In genomic region chr1:59718064-59718988, GRCh38 we compare ENCODE assay signal across 9 cellular contexts.
DNase-seq lines count a peak whose midpoint lies in the region; ATAC-seq and TF ChIP-seq lines count a peak whose summit lies in the region.
"Had no signal": no experiment of that assay in that cellular context is flagged by ENCODE, and none has a peak within 500 bp of the region (broad histone marks: within the 10 kb centered on the region; RNA-seq: fewer than 3 reads in every experiment).

No MANE protein-coding gene starts in this region.

- intact Hi-C loops in activated CD8-positive, alpha-beta T cell treated with anti-CD3 and anti-CD28 coated beads for 36 hours (cut with micrococcal nuclease) = no loop called here
- intact Hi-C loops in heart right ventricle (cut with DNase I) = loop anchor here in 1 of 10 donors (5.0 kb wide), 1 partner anchor 39 kb away; no protein-coding TSS in a partner anchor
- intact Hi-C loops in posterior vena cava (cut with DNase I) = no loop called here

- WGBS in heart right ventricle, 2 donors = 75 to 84% methylated on average over 7 of the region's 7 CpGs
- WGBS in upper lobe of left lung, 2 donors = 78 to 91% methylated on average over 7 of the region's 7 CpGs

- H3K27ac ChIP-seq in heart right ventricle (peak overlapping the region in 9 of 10 donors; percentile 24 to 69 (median 47)), upper lobe of left lung (peak overlapping the region in 3 of 4 donors; percentile 7 to 68 (median 25))

- peak; percentile 34 for TF ChIP-seq CTCF in activated CD8-positive, alpha-beta T cell treated with anti-CD3 and anti-CD28 coated beads for 36 hours (IDR thresholded peaks at IDR 0.05)
- TF ChIP-seq CTCF in heart right ventricle (IDR thresholded peaks at IDR 0.05) = peak in 5 of 9 donors; percentile 27 to 52 (median 35)
- TF ChIP-seq CTCF in upper lobe of left lung (IDR thresholded peaks at IDR 0.05) = peak in 3 of 6 experiments; percentile 6 to 51 (median 32)

- POLR2A ChIA-PET in activated CD8-positive, alpha-beta T cell treated with anti-CD3 and anti-CD28 coated beads for 36 hours (lab: Charles Lee) = interaction anchor here (0.8 kb wide), 1 partner anchor 526 kb away, joined by 3 read pairs; no protein-coding TSS in a partner anchor
- POLR2A ChIA-PET in activated CD8-positive, alpha-beta T cell treated with anti-CD3 and anti-CD28 coated beads, Interleukin-2, amount 10 ng/mL, durations not matched to agents 7 days and 5 days (lab: Charles Lee) = no interaction called here

- no peak for DNase-seq in activated CD8-positive, alpha-beta T cell treated with anti-CD3 and anti-CD28 coated beads for 36 hours
- DNase-seq in activated CD8-positive, alpha-beta T cell treated with anti-CD3 and anti-CD28 coated beads, Interleukin-2, amount 10 ng/mL, durations not matched to agents 7 days and 5 days = no peak
- DNase-seq in SK-MEL-5 (ENCODE audit: low read depth, low spot score) (peak; percentile 50), heart right ventricle (no peak), upper lobe of left lung (peak in 1 of 2 donors; percentile 51), posterior vena cava (ENCODE audit: low spot score) (no peak)
- DNase-seq in stimulated activated naive B cell treated with anti-CD40 and anti-IgM and Interleukin-4, amounts not matched to agents 10 μg/mL and 1 μg/mL and 100 μg/mL, for 72 hours = no peak
- DNase-seq in activated naive CD4-positive, alpha-beta T cell treated with Interleukin-2 at 50 U/mL for 16 hours = no peak

- peaks cover 0 to 11% (median 0%) of the 10 kb centered on the region in 11 donors for H3K9me3 ChIP-seq in heart right ventricle
- H3K9me3 ChIP-seq in upper lobe of left lung = no peaks in the 10 kb centered on the region

- in situ Hi-C loops in SK-MEL-5 (cut with HindIII; ENCODE audit: low pct_unique_long_range_greater_than_20kb, low sequenced_read_pairs) = no loop called here

- H3K27ac Mint-ChIP-seq in activated CD8-positive, alpha-beta T cell treated with anti-CD3 and anti-CD28 coated beads for 36 hours = no peak overlapping the region
- H3K27ac Mint-ChIP-seq in activated CD8-positive, alpha-beta T cell treated with anti-CD3 and anti-CD28 coated beads, Interleukin-2, amount 10 ng/mL, durations not matched to agents 7 days and 5 days = no peak overlapping the region
- no peak overlapping the region for H3K27ac Mint-ChIP-seq in stimulated activated naive B cell treated with anti-CD40 and anti-IgM and Interleukin-4, amounts not matched to agents 10 μg/mL and 1 μg/mL and 100 μg/mL, for 72 hours
- H3K27ac Mint-ChIP-seq: B cell had no signal

- H3K36me3 Mint-ChIP-seq in activated CD8-positive, alpha-beta T cell treated with anti-CD3 and anti-CD28 coated beads for 36 hours (ENCODE audit: low read depth) = peaks cover 2% of the 10 kb centered on the region
- H3K36me3 Mint-ChIP-seq in activated CD8-positive, alpha-beta T cell treated with anti-CD3 and anti-CD28 coated beads, Interleukin-2, amount 10 ng/mL, durations not matched to agents 7 days and 5 days (ENCODE audit: low read depth) = no peaks in the 10 kb centered on the region
- no peaks in the 10 kb centered on the region for H3K36me3 Mint-ChIP-seq in stimulated activated naive B cell treated with anti-CD40 and anti-IgM and Interleukin-4, amounts not matched to agents 10 μg/mL and 1 μg/mL and 100 μg/mL, for 72 hours

- CTCF ChIA-PET in activated CD8-positive, alpha-beta T cell treated with anti-CD3 and anti-CD28 coated beads for 36 hours (lab: Charles Lee) = interaction anchor here (1.2 to 2.2 kb wide), 4 partner anchors 17 to 43 kb away, joined by 3 to 6 read pairs (median 5); no protein-coding TSS in a partner anchor
- CTCF ChIA-PET in activated CD8-positive, alpha-beta T cell treated with anti-CD3 and anti-CD28 coated beads, Interleukin-2, amount 10 ng/mL, durations not matched to agents 7 days and 5 days (lab: Charles Lee) = interaction anchor here (1.6 to 3.0 kb wide), 2 partner anchors 17 to 19 kb away, joined by 3 to 12 read pairs; no protein-coding TSS in a partner anchor

- H3K4me3 ChIP-seq in heart right ventricle (no peak overlapping the region), upper lobe of left lung (no peak overlapping the region)

- no peak for TF ChIP-seq EP300 in upper lobe of left lung (IDR thresholded peaks at IDR 0.05)

- H3K4me1 ChIP-seq in heart right ventricle = peaks cover 0 to 18% (median 5%) of the 10 kb centered on the region in 9 donors
- H3K4me1 ChIP-seq in upper lobe of left lung = peaks cover 0 to 20% (median 4%) of the 10 kb centered on the region in 4 donors

- H3K27me3 Mint-ChIP-seq in activated CD8-positive, alpha-beta T cell treated with anti-CD3 and anti-CD28 coated beads for 36 hours = no peaks in the 10 kb centered on the region
- no peaks in the 10 kb centered on the region for H3K27me3 Mint-ChIP-seq in activated CD8-positive, alpha-beta T cell treated with anti-CD3 and anti-CD28 coated beads, Interleukin-2, amount 10 ng/mL, durations not matched to agents 7 days and 5 days (ENCODE audit: low read depth)
- H3K27me3 Mint-ChIP-seq in stimulated activated naive B cell treated with anti-CD40 and anti-IgM and Interleukin-4, amounts not matched to agents 10 μg/mL and 1 μg/mL and 100 μg/mL, for 72 hours = no peaks in the 10 kb centered on the region
- H3K27me3 Mint-ChIP-seq: B cell had no signal

- no peaks in the 10 kb centered on the region for H3K36me3 ChIP-seq in heart right ventricle
- H3K36me3 ChIP-seq in upper lobe of left lung = no peaks in the 10 kb centered on the region

- TF ChIP-seq POLR2A in upper lobe of left lung (IDR thresholded peaks at IDR 0.05) = no peak

- no peak for ATAC-seq in activated CD8-positive, alpha-beta T cell treated with anti-CD3 and anti-CD28 coated beads for 36 hours
- ATAC-seq in activated CD8-positive, alpha-beta T cell treated with anti-CD3 and anti-CD28 coated beads, Interleukin-2, amount 10 ng/mL, durations not matched to agents 7 days and 5 days = no peak
- ATAC-seq in heart right ventricle = peak in 7 of 8 donors; percentile 46 to 85 (median 68)
- ATAC-seq in upper lobe of left lung (ENCODE audit: low FRiP score in 2 of 2) = peak; percentile 51 to 56
- no peak for ATAC-seq in stimulated activated naive B cell treated with anti-CD40 and anti-IgM and Interleukin-4, amounts not matched to agents 10 μg/mL and 1 μg/mL and 100 μg/mL, for 72 hours (replicated peaks)

- no peak overlapping the region for H3K4me3 Mint-ChIP-seq in activated CD8-positive, alpha-beta T cell treated with anti-CD3 and anti-CD28 coated beads for 36 hours
- H3K4me3 Mint-ChIP-seq in activated CD8-positive, alpha-beta T cell treated with anti-CD3 and anti-CD28 coated beads, Interleukin-2, amount 10 ng/mL, durations not matched to agents 7 days and 5 days = no peak overlapping the region
- no peak overlapping the region for H3K4me3 Mint-ChIP-seq in stimulated activated naive B cell treated with anti-CD40 and anti-IgM and Interleukin-4, amounts not matched to agents 10 μg/mL and 1 μg/mL and 100 μg/mL, for 72 hours
- H3K4me3 Mint-ChIP-seq: B cell had no signal

- peaks cover 2% of the 10 kb centered on the region for H3K9me3 Mint-ChIP-seq in activated CD8-positive, alpha-beta T cell treated with anti-CD3 and anti-CD28 coated beads for 36 hours
- H3K9me3 Mint-ChIP-seq in activated CD8-positive, alpha-beta T cell treated with anti-CD3 and anti-CD28 coated beads, Interleukin-2, amount 10 ng/mL, durations not matched to agents 7 days and 5 days (ENCODE audit: insufficient read depth) = no peaks in the 10 kb centered on the region
- no peaks in the 10 kb centered on the region for H3K9me3 Mint-ChIP-seq in stimulated activated naive B cell treated with anti-CD40 and anti-IgM and Interleukin-4, amounts not matched to agents 10 μg/mL and 1 μg/mL and 100 μg/mL, for 72 hours

- H3K27me3 ChIP-seq in heart right ventricle (no peaks in the 10 kb centered on the region), upper lobe of left lung (no peaks in the 10 kb centered on the region)

- H3K4me1 Mint-ChIP-seq in activated CD8-positive, alpha-beta T cell treated with anti-CD3 and anti-CD28 coated beads for 36 hours (ENCODE audit: low read depth) = no peaks in the 10 kb centered on the region
- H3K4me1 Mint-ChIP-seq in activated CD8-positive, alpha-beta T cell treated with anti-CD3 and anti-CD28 coated beads, Interleukin-2, amount 10 ng/mL, durations not matched to agents 7 days and 5 days (ENCODE audit: low read depth) = no peaks in the 10 kb centered on the region
- H3K4me1 Mint-ChIP-seq in stimulated activated naive B cell treated with anti-CD40 and anti-IgM and Interleukin-4, amounts not matched to agents 10 μg/mL and 1 μg/mL and 100 μg/mL, for 72 hours = no peaks in the 10 kb centered on the region
- H3K4me1 Mint-ChIP-seq: B cell had no signal

Comparison
In these comparisons a context has a peak if more than half of its experiments do, and no peak if none do; other contexts are left out.
1. ATAC-seq: peak in heart right ventricle (7 of 8) and upper lobe of left lung (2 of 2); none in activated CD8-positive, alpha-beta T cell treated with anti-CD3 and anti-CD28 coated beads for 36 hours (single experiment), activated CD8-positive, alpha-beta T cell treated with anti-CD3 and anti-CD28 coated beads, Interleukin-2, amount 10 ng/mL, durations not matched to agents 7 days and 5 days (single experiment) and stimulated activated naive B cell treated with anti-CD40 and anti-IgM and Interleukin-4, amounts not matched to agents 10 μg/mL and 1 μg/mL and 100 μg/mL, for 72 hours (0 of 2).